In the genomic region with DNA sequence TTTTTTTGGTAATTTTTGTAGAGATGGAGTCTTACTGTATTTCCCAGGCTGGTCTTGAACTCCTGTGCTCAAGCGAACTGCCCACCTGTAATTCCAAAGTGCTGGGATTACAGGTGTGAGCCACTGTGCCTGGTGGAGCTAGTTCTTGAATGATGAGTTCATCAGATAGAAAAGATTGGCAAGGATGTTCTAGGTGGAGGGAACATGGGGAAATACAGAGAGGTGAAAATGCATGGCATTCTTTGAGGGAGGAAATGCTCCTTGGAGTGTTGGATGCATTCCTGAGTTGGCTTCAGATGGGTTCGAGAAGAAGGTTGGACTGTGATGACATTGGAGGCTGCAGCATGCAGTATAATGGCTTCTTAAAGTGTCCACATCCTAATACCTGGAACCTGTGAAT, we compare ENCODE assay signal across 30 cellular contexts.
"Had no signal": no experiment of that assay in that cellular context is flagged by ENCODE, and none has a peak within 500 bp of the region (broad histone marks: within the 10 kb centered on the region; RNA-seq: fewer than 3 reads in every experiment).

No MANE protein-coding gene starts in this region.

- H3K36me3 ChIP-seq: adrenal gland, ascending aorta had no signal

- H3K9me3 ChIP-seq: adrenal gland, ascending aorta, esophagus muscularis mucosa, gastrocnemius medialis had no signal

- H3K27me3 ChIP-seq: adrenal gland, ascending aorta, esophagus muscularis mucosa, foreskin keratinocyte, gastrocnemius medialis had no signal

- H3K4me3 ChIP-seq: adrenal gland, ascending aorta, esophagus muscularis mucosa, gastrocnemius medialis had no signal

- H3K9me3 Mint-ChIP-seq: activated B cell treated with CpG ODN at 0.5 μM for 24 hours; activated CD4-positive, alpha-beta memory T cell treated with anti-CD3 and anti-CD28 coated beads for 36 hours; activated CD4-positive, alpha-beta T cell treated with anti-CD3 and anti-CD28 coated beads, Interleukin-2, amount 10 ng/mL, durations not matched to agents 24 days and 14 days; activated naive CD4-positive, alpha-beta T cell treated with anti-CD3 and anti-CD28 coated beads, Interleukin-2, amount 10 ng/mL, durations not matched to agents 7 days and 5 days; activated naive CD4-positive, alpha-beta T cell treated with anti-CD3 and anti-CD28 coated beads, Interleukin-2, amount 50 U/mL, for 72 hours; activated naive CD8-positive, alpha-beta T cell treated with anti-CD3 and anti-CD28 coated beads, Interleukin-2, amount 50 U/mL, for 24 hours; activated T-helper 1 cell treated with anti-CD3 and anti-CD28 coated beads, Interleukin-12 subunit alpha, Interleukin-12 subunit beta, Interleukin-2, Interleukin-4 antibody, amounts not matched to agents 30 ng/mL and 10 ng/mL and 1 ng/mL, durations not matched to agents 14 hours and 24 hours and 36 hours; central memory CD8-positive, alpha-beta T cell; effector memory CD8-positive, alpha-beta T cell had no signal

- H3K4me3 Mint-ChIP-seq: activated B cell treated with CpG ODN at 0.5 μM for 24 hours; activated CD4-positive, alpha-beta memory T cell treated with anti-CD3 and anti-CD28 coated beads for 36 hours; activated CD4-positive, alpha-beta T cell treated with anti-CD3 and anti-CD28 coated beads, Interleukin-2, amount 10 ng/mL, durations not matched to agents 24 days and 14 days; activated CD8-positive, alpha-beta memory T cell treated with anti-CD3 and anti-CD28 coated beads, Interleukin-2, amount 10 ng/mL, durations not matched to agents 7 days and 5 days; activated CD8-positive, alpha-beta T cell treated with anti-CD3 and anti-CD28 coated beads, Interleukin-2, amount 10 ng/mL, durations not matched to agents 7 days and 5 days; activated naive CD4-positive, alpha-beta T cell treated with anti-CD3 and anti-CD28 coated beads, Interleukin-2, amount 10 ng/mL, durations not matched to agents 7 days and 5 days; activated naive CD8-positive, alpha-beta T cell treated with anti-CD3 and anti-CD28 coated beads, Interleukin-2, amount 50 U/mL, for 24 hours; activated T-helper 1 cell treated with anti-CD3 and anti-CD28 coated beads, Interleukin-12 subunit alpha, Interleukin-12 subunit beta, Interleukin-2, Interleukin-4 antibody, amounts not matched to agents 30 ng/mL and 10 ng/mL and 1 ng/mL, durations not matched to agents 14 hours and 24 hours and 36 hours; central memory CD8-positive, alpha-beta T cell; effector memory CD8-positive, alpha-beta T cell had no signal

- H3K27ac Mint-ChIP-seq: activated B cell treated with CpG ODN at 0.5 μM for 24 hours; activated CD4-positive, alpha-beta memory T cell treated with anti-CD3 and anti-CD28 coated beads for 36 hours; activated CD4-positive, alpha-beta T cell treated with anti-CD3 and anti-CD28 coated beads, Interleukin-2, amount 10 ng/mL, durations not matched to agents 24 days and 14 days; activated CD8-positive, alpha-beta memory T cell treated with anti-CD3 and anti-CD28 coated beads, Interleukin-2, amount 10 ng/mL, durations not matched to agents 7 days and 5 days; activated CD8-positive, alpha-beta T cell treated with anti-CD3 and anti-CD28 coated beads, Interleukin-2, amount 10 ng/mL, durations not matched to agents 7 days and 5 days; activated naive CD4-positive, alpha-beta T cell treated with anti-CD3 and anti-CD28 coated beads, Interleukin-2, amount 10 ng/mL, durations not matched to agents 7 days and 5 days; activated naive CD8-positive, alpha-beta T cell treated with anti-CD3 and anti-CD28 coated beads, Interleukin-2, amount 50 U/mL, for 24 hours; activated T-helper 1 cell treated with anti-CD3 and anti-CD28 coated beads, Interleukin-12 subunit alpha, Interleukin-12 subunit beta, Interleukin-2, Interleukin-4 antibody, amounts not matched to agents 30 ng/mL and 10 ng/mL and 1 ng/mL, durations not matched to agents 14 hours and 24 hours and 36 hours had no signal

- DNase-seq: activated B cell treated with CpG ODN at 0.5 μM for 24 hours; activated CD4-positive, alpha-beta memory T cell treated with anti-CD3 and anti-CD28 coated beads for 36 hours; activated CD4-positive, alpha-beta T cell treated with anti-CD3 and anti-CD28 coated beads, Interleukin-2, amount 10 ng/mL, durations not matched to agents 24 days and 14 days; activated CD8-positive, alpha-beta memory T cell treated with anti-CD3 and anti-CD28 coated beads, Interleukin-2, amount 10 ng/mL, durations not matched to agents 7 days and 5 days; activated CD8-positive, alpha-beta memory T cell treated with anti-CD3 and anti-CD28 coated beads, Interleukin-2, amount 50 U/mL, for 4 hours; activated CD8-positive, alpha-beta T cell treated with anti-CD3 and anti-CD28 coated beads, Interleukin-2, amount 10 ng/mL, durations not matched to agents 7 days and 5 days; activated gamma-delta T cell; activated naive CD4-positive, alpha-beta T cell; activated naive CD4-positive, alpha-beta T cell treated with anti-CD3 and anti-CD28 coated beads, Interleukin-2, amount 10 ng/mL, durations not matched to agents 7 days and 5 days; activated naive CD8-positive, alpha-beta T cell treated with anti-CD3 and anti-CD28 coated beads, Interleukin-2, amount 50 U/mL, for 24 hours; activated T-cell treated with anti-CD3 and anti-CD28 coated beads, Interleukin-2, amount 50 U/mL, for 1 hour; activated T-cell treated with anti-CD3 and anti-CD28 coated beads, Interleukin-2, amount 50 U/mL, for 48 hours; adrenal gland; amygdala; cortex of kidney; dermis blood vessel endothelial cell; effector CD4-positive, alpha-beta T cell; effector memory CD8-positive, alpha-beta T cell; erythroblast; foreskin keratinocyte; gastrocnemius medialis; head of caudate nucleus; T-helper 2 cell had no signal

- ATAC-seq: activated CD4-positive, CD25-positive, alpha-beta regulatory T cell treated with anti-CD3 and anti-CD28 coated beads, Interleukin-2, amount 50 U/mL, for 24 hours; activated CD8-positive, alpha-beta memory T cell treated with anti-CD3 and anti-CD28 coated beads, Interleukin-2, amount 10 ng/mL, durations not matched to agents 7 days and 5 days; activated CD8-positive, alpha-beta T cell treated with anti-CD3 and anti-CD28 coated beads, Interleukin-2, amount 10 ng/mL, durations not matched to agents 7 days and 5 days; activated naive CD4-positive, alpha-beta T cell treated with anti-CD3 and anti-CD28 coated beads, Interleukin-2, amount 50 U/mL, for 72 hours; activated naive CD8-positive, alpha-beta T cell treated with anti-CD3 and anti-CD28 coated beads, Interleukin-2, amount 50 U/mL, for 24 hours; effector memory CD8-positive, alpha-beta T cell; foreskin keratinocyte; gastrocnemius medialis had no signal

- H3K27ac ChIP-seq: adrenal gland, ascending aorta, esophagus muscularis mucosa, foreskin keratinocyte, gastrocnemius medialis, VCaP had no signal

- H3K27me3 Mint-ChIP-seq: activated B cell treated with CpG ODN at 0.5 μM for 24 hours; activated CD4-positive, alpha-beta memory T cell treated with anti-CD3 and anti-CD28 coated beads for 36 hours; activated CD8-positive, alpha-beta memory T cell treated with anti-CD3 and anti-CD28 coated beads, Interleukin-2, amount 10 ng/mL, durations not matched to agents 7 days and 5 days; activated naive CD4-positive, alpha-beta T cell treated with anti-CD3 and anti-CD28 coated beads, Interleukin-2, amount 10 ng/mL, durations not matched to agents 7 days and 5 days; central memory CD8-positive, alpha-beta T cell; effector memory CD8-positive, alpha-beta T cell had no signal
